Comparison of ENCODE assay signal across 19 cellular contexts in genomic region chr5:33275391-33275790, GRCh38.
A peak's percentile ranks its signal among the peaks of the same experiment; 100 is the strongest.
DNase-seq lines count a peak whose midpoint lies in the region; ATAC-seq, FAIRE-seq and TF ChIP-seq lines count a peak whose summit lies in the region.
"Had no signal": no experiment of that assay in that cellular context is flagged by ENCODE, and none has a peak within 500 bp of the region (broad histone marks: within the 10 kb centered on the region; RNA-seq: fewer than 3 reads in every experiment).

No MANE protein-coding gene starts in this region.

- no peak overlapping the region for H3K4ac ChIP-seq in IMR-90 (ENCODE audit: low read depth, low read length)
- no peak overlapping the region for H3K4ac ChIP-seq in mesenchymal stem cell (ENCODE audit: low read depth in 1 of 2, low read length in 2 of 2)

- peaks cover 12% of the 10 kb centered on the region for H3K4me1 ChIP-seq in A549
- H3K4me1 ChIP-seq in IMR-90 (ENCODE audit: control insufficient read depth, insufficient read depth, low read length) = peaks cover 9% of the 10 kb centered on the region; the same call in 1 of the 2 replicates
- peaks cover 39% of the 10 kb centered on the region for H3K4me1 ChIP-seq in SJSA1 (replicated peaks)
- peaks cover 1% of the 10 kb centered on the region for H3K4me1 ChIP-seq in mesenchymal stem cell (ENCODE audit: control insufficient read depth, insufficient read depth, low read depth, low read length)
- H3K4me1 ChIP-seq: HAP-1 had no signal

- H2BK15ac ChIP-seq in IMR-90 (ENCODE audit: low read depth, low read length) = 0 out of 3 replicates have a peak overlapping the region, but pooled peaks have one; percentile 9
- H2BK15ac ChIP-seq in mesenchymal stem cell (ENCODE audit: low read depth, poor library complexity, severe bottlenecking) = no peak overlapping the region

- TF ChIP-seq RAD21 in A549 (conservative IDR thresholded peaks at IDR 0.05 in 1 of 2, IDR thresholded peaks at IDR 0.05 in 1 of 2) (no peak), IMR-90 (IDR thresholded peaks at IDR 0.05; ENCODE audit: low read length) (no peak)

- H3K79me1 ChIP-seq in IMR-90 (ENCODE audit: low read depth in 1 of 2, low read length in 2 of 2) = no peaks in the 10 kb centered on the region
- H3K79me1 ChIP-seq in mesenchymal stem cell (replicated peaks; ENCODE audit: low read length, poor library complexity, severe bottlenecking) = no peaks in the 10 kb centered on the region

- CTCF ChIA-PET in A549 (lab: Yijun Ruan, JAX) = interaction anchor here (0.9 to 1.0 kb wide), 2 partner anchors 24 to 423 kb away, joined by 3 read pairs; no protein-coding TSS in a partner anchor
- CTCF ChIA-PET in IMR-90 (lab: Yijun Ruan, JAX) = no interaction called here
- CTCF ChIA-PET in activated CD4-positive, alpha-beta memory T cell treated with anti-CD3 and anti-CD28 coated beads for 36 hours (lab: Charles Lee) = no interaction called here

- H2BK12ac ChIP-seq in mesenchymal stem cell (ENCODE audit: low read length in 2 of 2) = no peak overlapping the region

- TF ChIP-seq POLR2A in A549 (IDR thresholded peaks at IDR 0.05; ENCODE audit: low read length) (no peak), IMR-90 (IDR thresholded peaks at IDR 0.05; ENCODE audit: low read depth, low read length) (no peak)

- H3K9me1 ChIP-seq in IMR-90 (ENCODE audit: insufficient read depth, low read length) = peaks cover 4% of the 10 kb centered on the region

- no peak overlapping the region for H3K27ac Mint-ChIP-seq in activated CD4-positive, alpha-beta memory T cell treated with anti-CD3 and anti-CD28 coated beads for 36 hours
- H3K27ac Mint-ChIP-seq in naive thymus-derived CD8-positive, alpha-beta T cell = no peak overlapping the region
- H3K27ac Mint-ChIP-seq: CD4-positive, alpha-beta T cell; IgD-negative memory B cell had no signal

- TF ChIP-seq CTCF in A549 (IDR thresholded peaks at IDR 0.05) (no peak), IMR-90 (conservative IDR thresholded peaks at IDR 0.05; ENCODE audit: low read depth, low read length) (no peak)

- H3K9ac ChIP-seq in IMR-90 (ENCODE audit: low read depth, low read length) (no peak overlapping the region), mesenchymal stem cell (ENCODE audit: low read length) (no peak overlapping the region)
- H3K9ac ChIP-seq: BLaER1 treated with 17β-estradiol and CSF1 and Interleukin-3, amounts not matched to agents 10 nM and 100 nM had no signal

- H2AK9ac ChIP-seq in IMR-90 (replicated peaks; ENCODE audit: low read depth, low read length, poor library complexity) = no peak overlapping the region

- H2BK5ac ChIP-seq in IMR-90 (ENCODE audit: low read depth, low read length, poor library complexity, severe bottlenecking) (no peak overlapping the region), mesenchymal stem cell (ENCODE audit: low read depth, low read length, poor library complexity, severe bottlenecking) (no peak overlapping the region)

- BruUV-seq in IMR-90 (replicated peaks; lab: Mats Ljungman, UMichigan) = no TSS peak

- in situ Hi-C loops in IMR-90 (cut with MboI; ENCODE audit: low sequenced_read_pairs) = no loop called here

- no peak overlapping the region for H3K18ac ChIP-seq in IMR-90 (ENCODE audit: low read depth, low read length)
- H3K18ac ChIP-seq in mesenchymal stem cell (ENCODE audit: low read depth in 1 of 2, low read length in 2 of 2) = no peak overlapping the region

- H3K27me3 ChIP-seq in IMR-90 (ENCODE audit: control insufficient read depth, insufficient read depth, low read length) (no peaks in the 10 kb centered on the region), SJSA1 (replicated peaks) (no peaks in the 10 kb centered on the region), mesenchymal stem cell (ENCODE audit: control insufficient read depth in 1 of 2, insufficient read depth in 1 of 2, low read length in 2 of 2) (no peaks in the 10 kb centered on the region)
- H3K27me3 ChIP-seq: BLaER1 treated with 17β-estradiol and CSF1 and Interleukin-3, amounts not matched to agents 10 nM and 100 nM had no signal

- DNase-seq in A549 (ENCODE audit: low read depth in 1 of 2, low spot score in 1 of 2) (no peak), IMR-90 (no peak), SJSA1 (ENCODE audit: low read depth in 1 of 2, low spot score in 2 of 2) (no peak), mesenchymal stem cell (peak; percentile 18), RKO (ENCODE audit: low spot score) (no peak)
- no peak for DNase-seq in activated CD4-positive, alpha-beta memory T cell treated with anti-CD3 and anti-CD28 coated beads for 36 hours
- no peak for DNase-seq in naive thymus-derived CD8-positive, alpha-beta T cell
- DNase-seq in stimulated activated CD4-positive, alpha-beta T cell treated with anti-CD3 and anti-CD28 coated beads, Interleukin-12 subunit alpha, Interleukin-12 subunit beta, amount 100 ng/mL, for 4 hours = no peak
- DNase-seq: 8988T; ACHN; Calu3; CD4-positive, alpha-beta T cell; DMS 273 treated with DMSO at 0.1 percent for 48 hours; GOT3 had no signal

- H3K27ac ChIP-seq in A549 (no peak overlapping the region), IMR-90 (ENCODE audit: insufficient read depth, low read length) (no peak overlapping the region), SJSA1 (peak overlapping the region; percentile 65), mesenchymal stem cell (ENCODE audit: low read length, poor library complexity, severe bottlenecking) (no peak overlapping the region)
- H3K27ac ChIP-seq: BLaER1 treated with 17β-estradiol and CSF1 and Interleukin-3, amounts not matched to agents 10 nM and 100 nM had no signal

- H3K14ac ChIP-seq in IMR-90 (replicated peaks; ENCODE audit: low read depth, low read length) (no peak overlapping the region), mesenchymal stem cell (ENCODE audit: low read length in 2 of 2) (no peak overlapping the region)

- peaks cover 3% of the 10 kb centered on the region for H3K9me3 Mint-ChIP-seq in activated CD4-positive, alpha-beta memory T cell treated with anti-CD3 and anti-CD28 coated beads for 36 hours
- peaks cover 0 to 5% (median 0%) of the 10 kb centered on the region in 9 donors for H3K9me3 Mint-ChIP-seq in naive thymus-derived CD8-positive, alpha-beta T cell
- H3K9me3 Mint-ChIP-seq: CD4-positive, alpha-beta T cell had no signal

- dilution Hi-C loops in IMR-90 (cut with HindIII; ENCODE audit: low sequenced_read_pairs, unreplicated experiment) = no loop called here

- H3K4me2 ChIP-seq in A549 (no peak overlapping the region), IMR-90 (ENCODE audit: low read depth, low read length) (no peak overlapping the region), mesenchymal stem cell (ENCODE audit: low read length, poor library complexity, severe bottlenecking) (no peak overlapping the region)
- H3K4me2 ChIP-seq: BLaER1 treated with 17β-estradiol and CSF1 and Interleukin-3, amounts not matched to agents 10 nM and 100 nM had no signal

- no peak overlapping the region for H2BK20ac ChIP-seq in IMR-90 (ENCODE audit: low read depth, low read length)

- ATAC-seq in A549 = no peak
- no peak for ATAC-seq in IMR-90 (ENCODE audit: low read depth)
- ATAC-seq in naive thymus-derived CD8-positive, alpha-beta T cell = no peak

- H3K4me1 Mint-ChIP-seq in activated CD4-positive, alpha-beta memory T cell treated with anti-CD3 and anti-CD28 coated beads for 36 hours (ENCODE audit: low read depth) = no peaks in the 10 kb centered on the region
- H3K4me1 Mint-ChIP-seq in naive thymus-derived CD8-positive, alpha-beta T cell = no peaks in the 10 kb centered on the region
- H3K4me1 Mint-ChIP-seq: IgD-negative memory B cell had no signal

- no peak for TF ChIP-seq EP300 in A549 (IDR thresholded peaks at IDR 0.05)

- intact Hi-C loops in IMR-90 (cut with micrococcal nuclease) = no loop called here
- intact Hi-C loops in activated CD4-positive, alpha-beta memory T cell treated with anti-CD3 and anti-CD28 coated beads for 36 hours (cut with micrococcal nuclease) = no loop called here

- no peak overlapping the region for H3K23ac ChIP-seq in IMR-90 (ENCODE audit: low read depth, low read length)
- H3K23ac ChIP-seq in mesenchymal stem cell (ENCODE audit: low read length in 2 of 2) = no peak overlapping the region

- no peak overlapping the region for H3K4me3 ChIP-seq in A549
- no peak overlapping the region for H3K4me3 ChIP-seq in IMR-90 (ENCODE audit: insufficient read depth, low read depth, low read length)
- H3K4me3 ChIP-seq in SJSA1 = no peak overlapping the region
- H3K4me3 ChIP-seq in mesenchymal stem cell (ENCODE audit: insufficient read depth in 1 of 2, low read depth in 1 of 2, low read length in 2 of 2) = no peak overlapping the region
- H3K4me3 ChIP-seq: BLaER1 treated with 17β-estradiol and CSF1 and Interleukin-3, amounts not matched to agents 10 nM and 100 nM; HAP-1 had no signal

- H3K27me3 Mint-ChIP-seq in activated CD4-positive, alpha-beta memory T cell treated with anti-CD3 and anti-CD28 coated beads for 36 hours = no peaks in the 10 kb centered on the region
- peaks cover 0 to 3% (median 0%) of the 10 kb centered on the region in 5 donors for H3K27me3 Mint-ChIP-seq in naive thymus-derived CD8-positive, alpha-beta T cell
- H3K27me3 Mint-ChIP-seq: CD4-positive, alpha-beta T cell; IgD-negative memory B cell had no signal

- no peaks in the 10 kb centered on the region for H4K20me1 ChIP-seq in IMR-90 (ENCODE audit: insufficient read depth, low read length)
- H4K20me1 ChIP-seq: BLaER1 treated with 17β-estradiol and CSF1 and Interleukin-3, amounts not matched to agents 10 nM and 100 nM had no signal

- no peaks in the 10 kb centered on the region for H3K36me3 Mint-ChIP-seq in activated CD4-positive, alpha-beta memory T cell treated with anti-CD3 and anti-CD28 coated beads for 36 hours
- H3K36me3 Mint-ChIP-seq in naive thymus-derived CD8-positive, alpha-beta T cell = no peaks in the 10 kb centered on the region
- H3K36me3 Mint-ChIP-seq: IgD-negative memory B cell had no signal

- no peak overlapping the region for H3K56ac ChIP-seq in IMR-90 (ENCODE audit: extremely low read depth, insufficient read depth, low read length)

- H2BK120ac ChIP-seq in IMR-90 (ENCODE audit: low read depth, low read length) (no peak overlapping the region), mesenchymal stem cell (ENCODE audit: low read depth, low read length) (no peak overlapping the region)

- H4K8ac ChIP-seq in IMR-90 (ENCODE audit: low read depth in 2 of 2, low read length in 2 of 2) = no peak overlapping the region
- H4K8ac ChIP-seq in mesenchymal stem cell (ENCODE audit: low read length) = no peak overlapping the region

- FAIRE-seq in A549 (lab: Jason Lieb, UNC) = peak; percentile 32
- FAIRE-seq: G401.6, GM12891 had no signal

- H3K36me3 ChIP-seq in IMR-90 (ENCODE audit: control insufficient read depth, insufficient read depth, low read length) = no peaks in the 10 kb centered on the region
- H3K36me3 ChIP-seq in SJSA1 = no peaks in the 10 kb centered on the region
- H3K36me3 ChIP-seq in mesenchymal stem cell (ENCODE audit: control insufficient read depth in 1 of 2, insufficient read depth in 2 of 2, low read depth in 1 of 2, low read length in 2 of 2) = no peaks in the 10 kb centered on the region
- H3K36me3 ChIP-seq: BLaER1 treated with 17β-estradiol and CSF1 and Interleukin-3, amounts not matched to agents 10 nM and 100 nM; HAP-1 had no signal

- POLR2A ChIA-PET in A549 (lab: Yijun Ruan, JAX) (no interaction called here), IMR-90 (lab: Charles Lee; ENCODE audit: unreplicated experiment) (no interaction called here)
- POLR2A ChIA-PET in activated CD4-positive, alpha-beta memory T cell treated with anti-CD3 and anti-CD28 coated beads for 36 hours (lab: Charles Lee) = no interaction called here
- POLR2A ChIA-PET in naive thymus-derived CD8-positive, alpha-beta T cell (lab: Charles Lee) = no interaction called here

- 57% methylated on average over 3 of the region's 3 CpGs for WGBS in A549 (ENCODE audit: missing lambda C conversion rate)
- WGBS in IMR-90 (ENCODE audit: extremely low coverage in 2 of 2, insufficient read length in 1 of 2), 2 experiments = no CpG with 5 or more reads among the region's 3 CpGs
- no CpG with 5 or more reads among the region's 3 CpGs for WGBS in mesenchymal stem cell

- no peak overlapping the region for H2AK5ac ChIP-seq in IMR-90 (ENCODE audit: low read depth, low read length)
- H2AK5ac ChIP-seq in mesenchymal stem cell (ENCODE audit: low read length, severe bottlenecking) = no peak overlapping the region

- H4K91ac ChIP-seq in IMR-90 (ENCODE audit: insufficient read depth, low read depth, low read length) (no peak overlapping the region), mesenchymal stem cell (ENCODE audit: low read length) (no peak overlapping the region)

- H2AFZ ChIP-seq in IMR-90 (replicated peaks; ENCODE audit: low read length, poor library complexity) (no peak overlapping the region), mesenchymal stem cell (ENCODE audit: low read depth, low read length) (no peak overlapping the region)

- no peak overlapping the region for H4K5ac ChIP-seq in IMR-90 (ENCODE audit: low read depth, low read length)

- no peak overlapping the region for H3K4me3 Mint-ChIP-seq in activated CD4-positive, alpha-beta memory T cell treated with anti-CD3 and anti-CD28 coated beads for 36 hours
- H3K4me3 Mint-ChIP-seq in naive thymus-derived CD8-positive, alpha-beta T cell = no peak overlapping the region
- H3K4me3 Mint-ChIP-seq: CD4-positive, alpha-beta T cell; IgD-negative memory B cell had no signal

- H3K9me3 ChIP-seq in A549 (no peaks in the 10 kb centered on the region), IMR-90 (ENCODE audit: control insufficient read depth, insufficient read depth, low read length) (no peaks in the 10 kb centered on the region), SJSA1 (replicated peaks) (no peaks in the 10 kb centered on the region), mesenchymal stem cell (ENCODE audit: control insufficient read depth, low read length) (no peaks in the 10 kb centered on the region)
- H3K9me3 ChIP-seq: BLaER1 treated with 17β-estradiol and CSF1 and Interleukin-3, amounts not matched to agents 10 nM and 100 nM; HAP-1 had no signal
